In the genomic region with DNA sequence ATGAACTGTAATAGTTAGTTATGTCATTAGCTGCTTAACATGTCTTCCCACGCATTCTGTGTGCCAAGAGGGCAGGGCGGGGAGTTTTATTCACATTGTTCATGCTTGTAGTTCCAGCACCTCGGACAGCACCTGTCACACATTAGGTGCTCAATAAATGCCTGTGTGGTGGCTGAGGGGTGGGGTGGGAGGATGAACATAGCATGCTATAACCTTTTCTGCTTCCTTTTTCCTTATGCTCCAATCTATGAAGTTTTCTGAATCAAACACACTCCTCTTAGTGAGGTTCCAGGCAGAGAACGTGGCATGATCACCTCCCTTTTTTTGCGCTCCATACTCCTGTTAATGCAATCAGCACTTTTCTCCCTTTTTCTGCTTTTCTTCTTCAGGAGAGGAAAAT, we compare ENCODE assay signal across 12 cellular contexts.
"Had no signal": no experiment of that assay in that cellular context is flagged by ENCODE, and none has a peak within 500 bp of the region (broad histone marks: within the 10 kb centered on the region; RNA-seq: fewer than 3 reads in every experiment).

No MANE protein-coding gene starts in this region.

- H3K36me3 ChIP-seq: sigmoid colon, upper lobe of left lung had no signal

- H3K4me1 ChIP-seq: sigmoid colon, upper lobe of left lung had no signal

- H3K4me3 ChIP-seq: sigmoid colon, upper lobe of left lung had no signal

- H3K27ac ChIP-seq: sigmoid colon, upper lobe of left lung had no signal

- DNase-seq: activated CD4-positive, alpha-beta T cell treated with anti-CD3 and anti-CD28 coated beads, Interleukin-2, amount 50 U/mL, for 48 hours; activated gamma-delta T cell; activated T-cell treated with anti-CD3 and anti-CD28 coated beads, Interleukin-2, amount 50 U/mL, for 4 hours; endodermal cell; foreskin fibroblast; mesendoderm; sigmoid colon; stimulated activated CD4-positive, alpha-beta T cell treated with anti-CD3 and anti-CD28 coated beads, Interleukin-2, amount 100 ng/mL, for 48 hours; stimulated activated CD8-positive, alpha-beta memory T cell treated with anti-CD3 and anti-CD28 coated beads, Interleukin-4, amount 100 ng/mL, for 48 hours; stimulated activated naive CD8-positive, alpha-beta T cell treated with anti-CD3 and anti-CD28 coated beads, Interleukin-15, Interleukin-2, amounts not matched to agents 100 U/mL and 50 U/mL, for 24 hours; T-helper 2 cell; upper lobe of left lung had no signal

- H3K9me3 ChIP-seq: sigmoid colon, upper lobe of left lung had no signal
